8 cellular contexts compared by ENCODE assay signal in genomic region chr20:63134711-63135361, GRCh38.
DNase-seq lines count a peak whose midpoint lies in the region; ATAC-seq, FAIRE-seq and TF ChIP-seq lines count a peak whose summit lies in the region.
"Not testable (repeated sequence)": the region's sequence is repeated elsewhere in the genome, so short reads cannot be mapped to it uniquely, and the experiment has no call there.

No MANE protein-coding gene starts in this region.

- POLR2A ChIA-PET in OCI-LY7 (lab: Charles Lee); activated CD4-positive, alpha-beta T cell treated with anti-CD3 and anti-CD28 coated beads for 36 hours (lab: Charles Lee); K562 (lab: Yijun Ruan, JAX): not testable (repeated sequence)

- H3K36me3 ChIP-seq in OCI-LY7 (ENCODE audit: insufficient read depth, low read length); K562 (ENCODE audit: control insufficient read depth, insufficient read depth, low read length); sigmoid colon: not testable (repeated sequence)

- not testable (repeated sequence) for H4K20me1 ChIP-seq in OCI-LY7 (ENCODE audit: insufficient read depth, low read length); K562 (replicated peaks; ENCODE audit: control insufficient read depth, insufficient read depth, low read length)

- peaks cover 40 to 51% of the 10 kb centered on the region in 2 experiments for H3K27me3 ChIP-seq in K562 (ENCODE audit: control insufficient read depth in 2 of 2, insufficient read depth in 2 of 2, low read length in 2 of 2)
- H3K27me3 ChIP-seq in sigmoid colon: peaks cover 6 to 51% (median 11%) of the 10 kb centered on the region in 3 donors

- H3K9me3 ChIP-seq in OCI-LY7 (ENCODE audit: low read length); K562 (replicated peaks; ENCODE audit: control insufficient read depth, insufficient read depth, low read depth, low read length); sigmoid colon: not testable (repeated sequence)

- not testable (repeated sequence) for H3K27me3 Mint-ChIP-seq in activated CD4-positive, alpha-beta T cell treated with anti-CD3 and anti-CD28 coated beads for 36 hours; activated T-cell treated with anti-CD3 and anti-CD28 coated beads, Interleukin-2, amount 50 U/mL, for 4 hours (ENCODE audit: low read depth)

- in situ Hi-C loops in K562 (cut with MboI): not testable (repeated sequence)

- TF ChIP-seq RAD21 in K562 (CRISPR knock-in tag; conservative IDR thresholded peaks at IDR 0.05 in 1 of 2, IDR thresholded peaks at IDR 0.05 in 1 of 2): not testable (repeated sequence)

- not testable (repeated sequence) for H3K9me3 Mint-ChIP-seq in activated CD4-positive, alpha-beta T cell treated with anti-CD3 and anti-CD28 coated beads for 36 hours (ENCODE audit: low read depth); activated T-cell treated with anti-CD3 and anti-CD28 coated beads, Interleukin-2, amount 50 U/mL, for 4 hours

- TF ChIP-seq EP300 in K562 (IDR thresholded peaks at IDR 0.05; ENCODE audit: low read length); sigmoid colon (IDR thresholded peaks at IDR 0.05): not testable (repeated sequence)

- not testable (repeated sequence) for H3K27ac Mint-ChIP-seq in activated CD4-positive, alpha-beta T cell treated with anti-CD3 and anti-CD28 coated beads for 36 hours

- BruUV-seq in OCI-LY7 (replicated peaks; lab: Mats Ljungman, UMichigan); K562 (replicated peaks; lab: Mats Ljungman, UMichigan): not testable (repeated sequence)

- CTCF ChIA-PET in OCI-LY7 (lab: Charles Lee; ENCODE audit: unreplicated experiment); activated CD4-positive, alpha-beta T cell treated with anti-CD3 and anti-CD28 coated beads for 36 hours (lab: Charles Lee); K562 (lab: Yijun Ruan, JAX; ENCODE audit: low intra/inter-chr PET ratio): not testable (repeated sequence)

- not testable (repeated sequence) for H3K4me1 Mint-ChIP-seq in activated CD4-positive, alpha-beta T cell treated with anti-CD3 and anti-CD28 coated beads for 36 hours; activated T-cell treated with anti-CD3 and anti-CD28 coated beads, Interleukin-2, amount 50 U/mL, for 4 hours (ENCODE audit: low read depth)

- not testable (repeated sequence) for H3K4me3 Mint-ChIP-seq in activated CD4-positive, alpha-beta T cell treated with anti-CD3 and anti-CD28 coated beads for 36 hours; activated T-cell treated with anti-CD3 and anti-CD28 coated beads, Interleukin-2, amount 50 U/mL, for 4 hours

- H3K27ac ChIP-seq in OCI-LY7 (ENCODE audit: low read depth, low read length, poor library complexity, severe bottlenecking); K562 (ENCODE audit: extremely low read depth, low read depth, low read length); sigmoid colon: not testable (repeated sequence)

- no CpG with 5 or more reads among the region's 29 CpGs for WGBS in K562 (ENCODE audit: insufficient coverage, low coverage, missing lambda C conversion rate)
- WGBS in sigmoid colon, 2 donors: 83 to 90% methylated on average over 10 to 21 of the region's 29 CpGs

- H3K4me2 ChIP-seq in OCI-LY7 (ENCODE audit: low read length); K562 (ENCODE audit: insufficient read depth, low read length): not testable (repeated sequence)

- H3K4me3 ChIP-seq in OCI-LY7 (ENCODE audit: low read depth, low read length, poor library complexity, severe bottlenecking); K562; sigmoid colon: not testable (repeated sequence)

- TF ChIP-seq CTCF in OCI-LY7 (conservative IDR thresholded peaks at IDR 0.05; ENCODE audit: low read length); K562 (IDR thresholded peaks at IDR 0.05 in 2 of 3, conservative IDR thresholded peaks at IDR 0.05 in 1 of 3; ENCODE audit: insufficient read depth in 2 of 3, low read depth in 1 of 3, low read length in 3 of 3); sigmoid colon (IDR thresholded peaks at IDR 0.05): not testable (repeated sequence)

- H3K79me2 ChIP-seq in OCI-LY7 (ENCODE audit: insufficient read depth, low read depth, low read length); K562 (ENCODE audit: control insufficient read depth, insufficient read depth, low read length): not testable (repeated sequence)

- TF ChIP-seq POLR2A in K562 (conservative IDR thresholded peaks at IDR 0.05); sigmoid colon (IDR thresholded peaks at IDR 0.05): not testable (repeated sequence)

- FAIRE-seq in K562 (lab: Jason Lieb, UNC): not testable (repeated sequence)
- peak; percentile 53 for FAIRE-seq in urothelium cell line (lab: Jason Lieb, UNC)

- not testable (repeated sequence) for H3K9ac ChIP-seq in K562 (ENCODE audit: insufficient read depth in 1 of 2, low read depth in 2 of 2, low read length in 2 of 2)

- H3K9me2 ChIP-seq in OCI-LY7 (ENCODE audit: insufficient read depth, low read length): not testable (repeated sequence)

- not testable (repeated sequence) for H3K4me1 ChIP-seq in OCI-LY7 (ENCODE audit: insufficient read depth, low read length, poor library complexity, severe bottlenecking); K562 (replicated peaks in 1 of 2; ENCODE audit: control insufficient read depth in 2 of 2, insufficient read depth in 2 of 2, low read length in 2 of 2); sigmoid colon

- intact Hi-C loops in OCI-LY7 (cut with micrococcal nuclease; ENCODE audit: unreplicated experiment); K562 (cut with micrococcal nuclease); left cardiac atrium (cut with DNase I); sigmoid colon (cut with DNase I): not testable (repeated sequence)
- intact Hi-C loops in activated CD4-positive, alpha-beta T cell treated with anti-CD3 and anti-CD28 coated beads for 36 hours (cut with DNase I, micrococcal nuclease): loop anchor here in 1 of 2 experiments (2.0 kb wide), 2 partner anchors 32 to 272 kb away; no protein-coding TSS in a partner anchor

- ATAC-seq in activated CD4-positive, alpha-beta T cell treated with anti-CD3 and anti-CD28 coated beads for 36 hours: peak; percentile 66
- peak; percentile 31 to 66 for ATAC-seq in activated T-cell treated with anti-CD3 and anti-CD28 coated beads, Interleukin-2, amount 50 U/mL, for 4 hours
- ATAC-seq in K562: peak; percentile 84
- not testable (repeated sequence) for ATAC-seq in left cardiac atrium

- H3K36me3 Mint-ChIP-seq in activated CD4-positive, alpha-beta T cell treated with anti-CD3 and anti-CD28 coated beads for 36 hours (ENCODE audit: low read depth); activated T-cell treated with anti-CD3 and anti-CD28 coated beads, Interleukin-2, amount 50 U/mL, for 4 hours (ENCODE audit: insufficient read depth): not testable (repeated sequence)

- not testable (repeated sequence) for H2AFZ ChIP-seq in OCI-LY7 (ENCODE audit: low read length); K562 (ENCODE audit: low read depth, low read length)

- DNase-seq in ELR (ENCODE audit: low read depth): peak; percentile 16
- peak; percentile 29 for DNase-seq in OCI-LY7 (ENCODE audit: low spot score)
- peak; percentile 47 for DNase-seq in activated CD4-positive, alpha-beta T cell treated with anti-CD3 and anti-CD28 coated beads for 36 hours
- DNase-seq in activated T-cell treated with anti-CD3 and anti-CD28 coated beads, Interleukin-2, amount 50 U/mL, for 4 hours; urothelium cell line (ENCODE audit: low spot score): not testable (repeated sequence)
- peak in 1 of 4 experiments; percentile 23 for DNase-seq in K562 (ENCODE audit: extremely low read depth in 1 of 4, low spot score in 3 of 4)
- DNase-seq in left cardiac atrium: peak; percentile 3
- peak; percentile 28 for DNase-seq in sigmoid colon

- H3K9me1 ChIP-seq in K562 (ENCODE audit: control insufficient read depth, insufficient read depth, low read length): not testable (repeated sequence)

TF ChIP-seq in K562, 482 proteins besides CTCF, POLR2A, EP300 and RAD21:
- TF ChIP-seq VEZF1 (CRISPR knock-in tag; IDR thresholded peaks at IDR 0.05): peak; percentile 14; the same call in 1 of the 2 replicates
